Comparison of ENCODE assay signal across 8 cellular contexts in the genomic region with DNA sequence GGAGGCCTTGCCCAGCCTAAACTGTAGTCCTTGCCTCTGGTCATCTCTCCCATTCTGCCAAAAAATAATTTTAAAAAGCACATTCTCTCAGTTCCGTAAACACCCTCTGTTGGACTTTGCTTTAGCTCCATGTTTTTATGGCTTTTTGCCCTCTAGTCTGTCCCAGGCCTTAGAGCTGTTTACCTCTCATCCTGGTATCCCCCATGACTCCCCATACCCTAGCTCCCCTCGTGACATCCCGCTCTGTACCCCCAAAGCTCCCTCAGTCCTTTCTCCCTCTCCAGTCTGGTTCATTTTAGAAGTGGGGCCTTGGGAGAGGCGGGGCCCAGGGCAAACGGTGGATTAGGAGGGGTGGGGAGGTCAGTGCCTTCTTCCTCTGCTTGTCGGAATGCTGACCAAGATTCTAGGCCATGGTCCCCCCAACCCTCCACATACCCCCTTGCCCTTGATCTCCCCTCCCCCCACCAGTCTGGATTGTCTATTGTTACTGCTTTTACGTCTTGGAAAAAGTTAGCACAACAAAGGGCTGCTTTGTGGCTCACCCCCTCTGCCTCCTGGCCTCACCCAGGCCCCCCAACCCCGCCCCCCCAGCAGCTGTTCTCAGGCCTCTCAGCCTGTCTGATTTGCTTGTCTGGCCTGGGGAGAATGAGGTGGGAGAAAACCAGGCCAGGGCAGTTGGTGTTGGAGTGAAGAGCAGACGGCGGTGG. TPM values are rescaled to one million over a fixed set of nuclear protein-coding genes. Genes with fewer than 3 reads are reported as not detected.
A peak's percentile ranks its signal among the peaks of the same experiment; 100 is the strongest.
DNase-seq lines count a peak whose midpoint lies in the region; ATAC-seq and TF ChIP-seq lines count a peak whose summit lies in the region.

No MANE protein-coding gene starts in this region.

- H3K27ac ChIP-seq in right atrium auricular region: peak overlapping the region; percentile 95 to 98
- peak overlapping the region; percentile 95 for H3K27ac ChIP-seq in endodermal cell (ENCODE audit: low read depth, low read length)

- H3K4me3 Mint-ChIP-seq in endodermal cell: peak overlapping the region; percentile 72
- peak overlapping the region; percentile 21 for H3K4me3 Mint-ChIP-seq in natural killer cell treated with Interleukin-12 subunit alpha and Interleukin-12 subunit beta and Interleukin-15 and Interleukin-18, amount 100 ng/mL, for 72 hours

- ATAC-seq in Right ventricle myocardium superior (ENCODE audit: poor library complexity) (no peak), GM19351 (IDR thresholded peaks at IDR 0.05; ENCODE audit: unreplicated experiment) (no peak)
- no peak for ATAC-seq in natural killer cell treated with Interleukin-12 subunit alpha and Interleukin-12 subunit beta and Interleukin-15 and Interleukin-18, amount 100 ng/mL, for 72 hours

- H3K36me3 ChIP-seq in right atrium auricular region: peaks cover 20% of the 10 kb centered on the region
- H3K36me3 ChIP-seq in endodermal cell (ENCODE audit: control insufficient read depth, insufficient read depth, low read length): peaks cover 19% of the 10 kb centered on the region

- intact Hi-C loops in Right ventricle myocardium superior (cut with DNase I): no loop called here

- peak overlapping the region; percentile 61 for H3K27ac Mint-ChIP-seq in endodermal cell
- peak overlapping the region; percentile 64 to 69 for H3K27ac Mint-ChIP-seq in natural killer cell treated with Interleukin-12 subunit alpha and Interleukin-12 subunit beta and Interleukin-15 and Interleukin-18, amount 100 ng/mL, for 72 hours

- H3K27me3 ChIP-seq in right atrium auricular region (no peaks in the 10 kb centered on the region), endodermal cell (ENCODE audit: control insufficient read depth, insufficient read depth, low read length, poor library complexity, severe bottlenecking) (no peaks in the 10 kb centered on the region)

- peaks cover 54% of the 10 kb centered on the region for H3K4me1 Mint-ChIP-seq in endodermal cell
- peaks cover 34 to 64% of the 10 kb centered on the region in 2 donors for H3K4me1 Mint-ChIP-seq in natural killer cell treated with Interleukin-12 subunit alpha and Interleukin-12 subunit beta and Interleukin-15 and Interleukin-18, amount 100 ng/mL, for 72 hours (ENCODE audit: low read depth in 2 of 2)

- H3K9ac ChIP-seq in endodermal cell (ENCODE audit: extremely low read depth, low read length, poor library complexity, severe bottlenecking): peak overlapping the region; percentile 71

- H3K4me1 ChIP-seq in right atrium auricular region (peaks cover 0 to 88% of the 10 kb centered on the region in 2 donors), endodermal cell (ENCODE audit: control insufficient read depth, insufficient read depth, low read length) (peaks cover 21% of the 10 kb centered on the region)

- TF ChIP-seq CTCF in right atrium auricular region (IDR thresholded peaks at IDR 0.05) (no peak), endodermal cell (conservative IDR thresholded peaks at IDR 0.05) (no peak)

- DNase-seq in right atrium auricular region (ENCODE audit: low spot score) (no peak), Right ventricle myocardium superior (no peak), endodermal cell (peak; percentile 72), T-helper 9 cell (no peak), DMS79 treated with DMSO at 0.1 percent for 48 hours (lab: John Stamatoyannopoulos, UW) (no peak), SIG-M5 treated with dmso at 0.1 percent for 504 hours (lab: John Stamatoyannopoulos, UW; ENCODE audit: unreplicated experiment) (no peak)
- no peak for DNase-seq in natural killer cell treated with Interleukin-12 subunit alpha and Interleukin-12 subunit beta and Interleukin-15 and Interleukin-18, amount 100 ng/mL, for 72 hours (ENCODE audit: low spot score)

- H3K36me3 Mint-ChIP-seq in endodermal cell (ENCODE audit: low read depth): peaks cover 13% of the 10 kb centered on the region
- H3K36me3 Mint-ChIP-seq in natural killer cell treated with Interleukin-12 subunit alpha and Interleukin-12 subunit beta and Interleukin-15 and Interleukin-18, amount 100 ng/mL, for 72 hours: no peaks in the 10 kb centered on the region

- WGBS in endodermal cell (ENCODE audit: insufficient coverage in 1 of 2, insufficient read length in 1 of 2), 2 experiments: 60 to 93% methylated on average over 1 to 10 of the region's 10 CpGs

- no peaks in the 10 kb centered on the region for H3K9me3 Mint-ChIP-seq in endodermal cell
- H3K9me3 Mint-ChIP-seq in natural killer cell treated with Interleukin-12 subunit alpha and Interleukin-12 subunit beta and Interleukin-15 and Interleukin-18, amount 100 ng/mL, for 72 hours: no peaks in the 10 kb centered on the region

- H3K9me3 ChIP-seq in right atrium auricular region: no peaks in the 10 kb centered on the region
- H3K9me3 ChIP-seq in endodermal cell (ENCODE audit: control insufficient read depth, low read length): no peaks in the 10 kb centered on the region

- H3K4me3 ChIP-seq in right atrium auricular region: peak overlapping the region; percentile 83 to 85
- peak overlapping the region; percentile 85 for H3K4me3 ChIP-seq in endodermal cell (ENCODE audit: low read length)

- no peaks in the 10 kb centered on the region for H3K27me3 Mint-ChIP-seq in endodermal cell (ENCODE audit: insufficient read depth)
- no peaks in the 10 kb centered on the region for H3K27me3 Mint-ChIP-seq in natural killer cell treated with Interleukin-12 subunit alpha and Interleukin-12 subunit beta and Interleukin-15 and Interleukin-18, amount 100 ng/mL, for 72 hours

RNA-seq across cellular contexts. Expression of a gene that starts 18.3 kb away (rescaled TPM):
- total RNA-seq in right atrium auricular region (1 to 10 TPM in 1 of 2 donors, not detected in 1; 1.6 TPM), Right ventricle myocardium superior (1.3 TPM), endodermal cell (not detected)
- not detected for polyA plus RNA-seq in endodermal cell (2013, experiment 1 of 2)
- not detected for polyA plus RNA-seq in endodermal cell (2013, experiment 2 of 2)
- not detected for total RNA-seq in natural killer cell treated with Interleukin-12 subunit alpha and Interleukin-12 subunit beta and Interleukin-15 and Interleukin-18, amount 100 ng/mL, for 72 hours

RNA-seq across cellular contexts. Expression of a gene that starts 37.2 kb away (rescaled TPM):
- total RNA-seq in right atrium auricular region (10 to 100 TPM; 28.5 to 51.7 TPM), Right ventricle myocardium superior (15.8 TPM), endodermal cell (10 to 100 TPM; 22.7 to 27.6 TPM)
- 51.2 TPM for polyA plus RNA-seq in endodermal cell (2013, experiment 1 of 2)
- polyA plus RNA-seq in endodermal cell (2013, experiment 2 of 2): 49.4 TPM
- 10 to 100 TPM; 26.4 to 37.8 TPM for total RNA-seq in natural killer cell treated with Interleukin-12 subunit alpha and Interleukin-12 subunit beta and Interleukin-15 and Interleukin-18, amount 100 ng/mL, for 72 hours

RNA-seq across cellular contexts. Expression of a gene that starts 58.5 kb away (rescaled TPM):
- total RNA-seq in right atrium auricular region (1 to 10 TPM in 1 of 2 donors, under 1 TPM in 1; 0.44 to 1.0 TPM), Right ventricle myocardium superior (1.1 TPM), endodermal cell (10 to 100 TPM; 88.4 to 95.4 TPM)
- 37.8 TPM for polyA plus RNA-seq in endodermal cell (2013, experiment 1 of 2)
- polyA plus RNA-seq in endodermal cell (2013, experiment 2 of 2): 33.8 TPM
- total RNA-seq in natural killer cell treated with Interleukin-12 subunit alpha and Interleukin-12 subunit beta and Interleukin-15 and Interleukin-18, amount 100 ng/mL, for 72 hours: 100 to 1,000 TPM in 1 of 2 donors, 10 to 100 TPM in 1; 79.2 to 172 TPM

Comparison
In these comparisons a context has a peak if more than half of its experiments do, and no peak if none do; other contexts are left out.
1. RNA of a gene that starts 58.5 kb away (total RNA-seq): 79.2 to 172 TPM in natural killer cell treated with Interleukin-12 subunit alpha and Interleukin-12 subunit beta and Interleukin-15 and Interleukin-18, amount 100 ng/mL, for 72 hours and 88.4 to 95.4 TPM in endodermal cell; 1.1 TPM in Right ventricle myocardium superior (single experiment) and 0.44 to 1.0 TPM in right atrium auricular region; every median in the first group is over 10 times any median in the second.